17 cellular contexts compared by ENCODE assay signal in genomic region chr6:152026291-152026690, GRCh38.
DNase-seq lines count a peak whose midpoint lies in the region; ATAC-seq and TF ChIP-seq lines count a peak whose summit lies in the region.
"Had no signal": no experiment of that assay in that cellular context is flagged by ENCODE, and none has a peak within 500 bp of the region (broad histone marks: within the 10 kb centered on the region; RNA-seq: fewer than 3 reads in every experiment).

No MANE protein-coding gene starts in this region.

- H3K9me3 Mint-ChIP-seq in activated naive CD8-positive, alpha-beta T cell treated with anti-CD3 and anti-CD28 coated beads, Interleukin-2, amount 10 ng/mL, durations not matched to agents 7 days and 5 days, result peaks cover 8% of the 10 kb centered on the region
- peaks cover 5% of the 10 kb centered on the region for H3K9me3 Mint-ChIP-seq in activated naive CD8-positive, alpha-beta T cell treated with anti-CD3 and anti-CD28 coated beads, Interleukin-2, amount 50 U/mL, for 24 hours

- H3K36me3 Mint-ChIP-seq in activated naive CD8-positive, alpha-beta T cell treated with anti-CD3 and anti-CD28 coated beads, Interleukin-2, amount 10 ng/mL, durations not matched to agents 7 days and 5 days, result peaks cover 3% of the 10 kb centered on the region
- H3K36me3 Mint-ChIP-seq in activated naive CD8-positive, alpha-beta T cell treated with anti-CD3 and anti-CD28 coated beads, Interleukin-2, amount 50 U/mL, for 24 hours (ENCODE audit: low read depth), result no peaks in the 10 kb centered on the region

- H4K20me1 ChIP-seq in fibroblast of lung (ENCODE audit: control insufficient read depth, extremely low read depth, insufficient read depth, low read length), result no peaks in the 10 kb centered on the region

- H3K36me3 ChIP-seq in fibroblast of lung (ENCODE audit: control insufficient read depth, insufficient read depth, low read length) (no peaks in the 10 kb centered on the region), subcutaneous abdominal adipose tissue (ENCODE audit: control insufficient read depth in 5 of 5, insufficient read depth in 5 of 5, low read length in 5 of 5) (peaks cover 0 to 11% (median 0%) of the 10 kb centered on the region in 5 donors)
- H3K36me3 ChIP-seq: heart left ventricle had no signal

- H3K9me3 ChIP-seq in fibroblast of lung (ENCODE audit: control insufficient read depth, insufficient read depth, low read depth, low read length), result no peaks in the 10 kb centered on the region
- peaks cover 0 to 6% (median 3%) of the 10 kb centered on the region in 5 donors for H3K9me3 ChIP-seq in subcutaneous abdominal adipose tissue (ENCODE audit: control insufficient read depth in 5 of 5, low read length in 5 of 5)
- H3K9me3 ChIP-seq: Caco-2 had no signal

- TF ChIP-seq CTCF in fibroblast of lung (conservative IDR thresholded peaks at IDR 0.05 in 1 of 2, IDR thresholded peaks at IDR 0.05 in 1 of 2; ENCODE audit: low read depth in 1 of 2, low read length in 2 of 2), result no peak

- no peak overlapping the region for H3K9ac ChIP-seq in fibroblast of lung (ENCODE audit: insufficient read depth, low read length)
- peak overlapping the region in 1 of 5 donors; percentile 46 for H3K9ac ChIP-seq in subcutaneous abdominal adipose tissue (ENCODE audit: low read length in 5 of 5)

- peak overlapping the region in 1 of 4 experiments; percentile 31 for H3K4me3 ChIP-seq in fibroblast of lung (replicated peaks in 1 of 4; ENCODE audit: control extremely low read depth in 1 of 4, insufficient read depth in 1 of 4, low read depth in 3 of 4, low read length in 4 of 4)
- H3K4me3 ChIP-seq in subcutaneous abdominal adipose tissue (ENCODE audit: low read depth in 1 of 5, low read length in 5 of 5), result peak overlapping the region in 3 of 5 donors; percentile 8 to 52 (median 30)

- no peak overlapping the region for H3K27ac Mint-ChIP-seq in activated naive CD8-positive, alpha-beta T cell treated with anti-CD3 and anti-CD28 coated beads, Interleukin-2, amount 10 ng/mL, durations not matched to agents 7 days and 5 days
- no peak overlapping the region for H3K27ac Mint-ChIP-seq in activated naive CD8-positive, alpha-beta T cell treated with anti-CD3 and anti-CD28 coated beads, Interleukin-2, amount 50 U/mL, for 24 hours

- no peak for DNase-seq in activated naive CD8-positive, alpha-beta T cell treated with anti-CD3 and anti-CD28 coated beads, Interleukin-2, amount 10 ng/mL, durations not matched to agents 7 days and 5 days
- DNase-seq in activated naive CD8-positive, alpha-beta T cell treated with anti-CD3 and anti-CD28 coated beads, Interleukin-2, amount 50 U/mL, for 24 hours, result no peak
- DNase-seq in M059J (ENCODE audit: low read depth) (peak; percentile 6), fibroblast of lung (ENCODE audit: low read depth in 2 of 2) (no peak), left lobe of liver (ENCODE audit: low spot score) (no peak)
- no peak for DNase-seq in activated CD4-positive, alpha-beta T cell treated with anti-CD3 and anti-CD28 coated beads for 1 hour
- DNase-seq: activated CD8-positive, alpha-beta memory T cell treated with anti-CD3 and anti-CD28 coated beads for 24 hours; activated naive CD4-positive, alpha-beta T cell; Caco-2; heart left ventricle; IMR-90; left colon; NCI-H1694; NCI-H526 treated with DMSO at 0.1 percent for 48 hours had no signal

- no peaks in the 10 kb centered on the region for H3K79me2 ChIP-seq in fibroblast of lung (ENCODE audit: control insufficient read depth, insufficient read depth, low read length)

- H3K27me3 ChIP-seq in fibroblast of lung (ENCODE audit: control insufficient read depth, insufficient read depth, low read length), result no peaks in the 10 kb centered on the region
- no peaks in the 10 kb centered on the region for H3K27me3 ChIP-seq in subcutaneous abdominal adipose tissue (ENCODE audit: control insufficient read depth in 5 of 5, insufficient read depth in 4 of 5, low read length in 5 of 5)
- H3K27me3 ChIP-seq: heart left ventricle had no signal

- peaks cover 3% of the 10 kb centered on the region for H3K4me1 Mint-ChIP-seq in activated naive CD8-positive, alpha-beta T cell treated with anti-CD3 and anti-CD28 coated beads, Interleukin-2, amount 10 ng/mL, durations not matched to agents 7 days and 5 days
- H3K4me1 Mint-ChIP-seq in activated naive CD8-positive, alpha-beta T cell treated with anti-CD3 and anti-CD28 coated beads, Interleukin-2, amount 50 U/mL, for 24 hours, result peaks cover 3% of the 10 kb centered on the region
- H3K4me1 Mint-ChIP-seq: neural crest cell had no signal

- H2AFZ ChIP-seq in fibroblast of lung (ENCODE audit: low read length), result no peak overlapping the region

- no peak for ATAC-seq in activated naive CD8-positive, alpha-beta T cell treated with anti-CD3 and anti-CD28 coated beads, Interleukin-2, amount 10 ng/mL, durations not matched to agents 7 days and 5 days (ENCODE audit: low read depth)
- ATAC-seq in activated naive CD8-positive, alpha-beta T cell treated with anti-CD3 and anti-CD28 coated beads, Interleukin-2, amount 50 U/mL, for 24 hours, result no peak
- ATAC-seq in GM21528 (IDR thresholded peaks at IDR 0.05; ENCODE audit: low FRiP score, unreplicated experiment), result no peak
- ATAC-seq in left lobe of liver, result no peak
- ATAC-seq: heart left ventricle, left colon had no signal

- H3K27me3 Mint-ChIP-seq in activated naive CD8-positive, alpha-beta T cell treated with anti-CD3 and anti-CD28 coated beads, Interleukin-2, amount 10 ng/mL, durations not matched to agents 7 days and 5 days, result peaks cover 4% of the 10 kb centered on the region
- H3K27me3 Mint-ChIP-seq in activated naive CD8-positive, alpha-beta T cell treated with anti-CD3 and anti-CD28 coated beads, Interleukin-2, amount 50 U/mL, for 24 hours, result peaks cover 2% of the 10 kb centered on the region

- H3K27ac ChIP-seq in fibroblast of lung (ENCODE audit: insufficient read depth, low read length) (no peak overlapping the region), subcutaneous abdominal adipose tissue (ENCODE audit: low read depth, low read length) (no peak overlapping the region)
- H3K27ac ChIP-seq: heart left ventricle had no signal

- POLR2A ChIA-PET in activated naive CD8-positive, alpha-beta T cell treated with anti-CD3 and anti-CD28 coated beads, Interleukin-2, amount 10 ng/mL, durations not matched to agents 7 days and 5 days (lab: Charles Lee), result no interaction called here

- H3K4me3 Mint-ChIP-seq in activated naive CD8-positive, alpha-beta T cell treated with anti-CD3 and anti-CD28 coated beads, Interleukin-2, amount 10 ng/mL, durations not matched to agents 7 days and 5 days, result peak overlapping the region; percentile 8
- no peak overlapping the region for H3K4me3 Mint-ChIP-seq in activated naive CD8-positive, alpha-beta T cell treated with anti-CD3 and anti-CD28 coated beads, Interleukin-2, amount 50 U/mL, for 24 hours
- H3K4me3 Mint-ChIP-seq: neural crest cell had no signal

- H3K4me1 ChIP-seq in fibroblast of lung (ENCODE audit: control insufficient read depth, extremely low read depth, insufficient read depth, low read length), result no peaks in the 10 kb centered on the region
- peaks cover 0 to 5% (median 0%) of the 10 kb centered on the region in 5 donors for H3K4me1 ChIP-seq in subcutaneous abdominal adipose tissue (ENCODE audit: control insufficient read depth in 5 of 5, insufficient read depth in 5 of 5, low read length in 5 of 5)
- H3K4me1 ChIP-seq: Caco-2 had no signal

- peak overlapping the region; percentile 8 for H3K4me2 ChIP-seq in fibroblast of lung (ENCODE audit: extremely low read depth, insufficient read depth, low read length)
